In genomic region chr13:97221491-97221890, GRCh38 we compare ENCODE assay signal across 8 cellular contexts. TPM values are rescaled to one million over a fixed set of nuclear protein-coding genes. Genes with fewer than 3 reads are reported as not detected.
DNase-seq lines count a peak whose midpoint lies in the region; ATAC-seq, FAIRE-seq and TF ChIP-seq lines count a peak whose summit lies in the region.

No MANE protein-coding gene starts in this region.

- H3K27ac ChIP-seq in GM23248 = no peak overlapping the region
- H3K27ac ChIP-seq in WERI-Rb-1 = no peak overlapping the region
- H3K27ac ChIP-seq in right cardiac atrium (ENCODE audit: low read length) = no peak overlapping the region
- peak overlapping the region in 17 of 21 experiments; percentile 11 to 94 (median 85) for H3K27ac ChIP-seq in skin epidermis

- in situ Hi-C loops in GM23248 (cut with MboI) = no loop called here

- peaks cover 34% of the 10 kb centered on the region for H3F3A ChIP-seq in GM23248 (ENCODE audit: insufficient read depth)

- no peak for FAIRE-seq in frontal cortex (lab: Jason Lieb, UNC)

- H3K36me3 ChIP-seq in GM23248 (ENCODE audit: low read depth) (no peaks in the 10 kb centered on the region), WERI-Rb-1 (no peaks in the 10 kb centered on the region)

- H3K9ac ChIP-seq in GM23248 = no peak overlapping the region

- intact Hi-C loops in right cardiac atrium (cut with DNase I) = loop anchor here in 3 of 4 donors (5.0 to 10.0 kb wide), 5 partner anchors 53 to 141 kb away; no protein-coding TSS in a partner anchor

- no peaks in the 10 kb centered on the region for H3K9me2 ChIP-seq in GM23248 (ENCODE audit: insufficient read depth)

- no peaks in the 10 kb centered on the region for H3K9me3 ChIP-seq in GM23248 (ENCODE audit: low read depth)
- no peaks in the 10 kb centered on the region for H3K9me3 ChIP-seq in WERI-Rb-1 (ENCODE audit: severe bottlenecking)
- H3K9me3 ChIP-seq in right cardiac atrium (ENCODE audit: control insufficient read depth, low read length) = no peaks in the 10 kb centered on the region

- H4K20me1 ChIP-seq in GM23248 (ENCODE audit: insufficient read depth) = no peaks in the 10 kb centered on the region

- DNase-seq in GM23248 = no peak
- no peak for DNase-seq in WERI-Rb-1
- no peak for DNase-seq in right cardiac atrium
- no peak for DNase-seq in frontal cortex (ENCODE audit: low spot score in 2 of 2)
- no peak for DNase-seq in activated gamma-delta T cell treated with Interleukin-2 at 50 U/mL for 16 hours
- no peak for DNase-seq in D341Med (ENCODE audit: low spot score)

- peak overlapping the region; percentile 64 for H2AFZ ChIP-seq in GM23248

- H3K4me2 ChIP-seq in GM23248 (ENCODE audit: unreplicated experiment) = peak overlapping the region; percentile 68

- H3K4me1 ChIP-seq in GM23248 (ENCODE audit: insufficient read depth) (peaks cover 19% of the 10 kb centered on the region), right cardiac atrium (ENCODE audit: control insufficient read depth, insufficient read depth, low read length) (peaks cover 6% of the 10 kb centered on the region)

- TF ChIP-seq CTCF in WERI-Rb-1 (IDR thresholded peaks at IDR 0.05; ENCODE audit: low read depth, low read length) = no peak

- H3K79me2 ChIP-seq in GM23248 (ENCODE audit: insufficient read depth) = peaks cover 41% of the 10 kb centered on the region

- H3K4me3 ChIP-seq in GM23248 = peak overlapping the region; percentile 91
- H3K4me3 ChIP-seq in WERI-Rb-1 (ENCODE audit: low read depth, low read length) = peak overlapping the region; percentile 55
- peak overlapping the region; percentile 99 for H3K4me3 ChIP-seq in right cardiac atrium (ENCODE audit: low read length)
- peak overlapping the region in 3 of 7 experiments; percentile 49 to 61 (median 57) for H3K4me3 ChIP-seq in skin epidermis

- ATAC-seq in right cardiac atrium = no peak
- ATAC-seq in GM21786 (IDR thresholded peaks at IDR 0.05; ENCODE audit: unreplicated experiment) = no peak

- 42 to 44% methylated on average over 6 of the region's 6 CpGs for WGBS in GM23248 (ENCODE audit: low coverage in 1 of 2, low lambda C conversion rate in 2 of 2, missing lambda C conversion rate in 2 of 2), 2 experiments
- WGBS in right cardiac atrium = 37% methylated on average over 6 of the region's 6 CpGs

- H3K27me3 ChIP-seq in GM23248 (replicated peaks; ENCODE audit: insufficient read depth) (no peaks in the 10 kb centered on the region), WERI-Rb-1 (ENCODE audit: insufficient read depth, low read depth, severe bottlenecking) (no peaks in the 10 kb centered on the region), right cardiac atrium (ENCODE audit: control insufficient read depth, insufficient read depth) (no peaks in the 10 kb centered on the region)

RNA-seq across cellular contexts. Expression of gene MBNL2, which starts 0.6 kb away (rescaled TPM):
- 59.9 and 79.5 TPM in 2 replicates for total RNA-seq in GM23248 (2014; rRNA removed; shearing (Covaris generic))
- 46.7 and 49.1 TPM in 2 replicates for polyA plus RNA-seq in GM23248 (2016; fragmentation: Nextera tagmentation; extraction: Ambion mirVana)
- total RNA-seq in right cardiac atrium = 10 to 100 TPM; 71.8 to 89.6 (median 76.2) TPM
- 23.2 TPM for polyA plus RNA-seq in right cardiac atrium
- 26.5 TPM for total RNA-seq in frontal cortex

Comparison
In these comparisons a context has a peak if more than half of its experiments do, and no peak if none do; other contexts are left out.
1. H3K27ac ChIP-seq: peak in skin epidermis (17 of 21); none in GM23248 (single experiment), WERI-Rb-1 (single experiment) and right cardiac atrium (single experiment).